22 cellular contexts compared by ENCODE assay signal in the genomic region with DNA sequence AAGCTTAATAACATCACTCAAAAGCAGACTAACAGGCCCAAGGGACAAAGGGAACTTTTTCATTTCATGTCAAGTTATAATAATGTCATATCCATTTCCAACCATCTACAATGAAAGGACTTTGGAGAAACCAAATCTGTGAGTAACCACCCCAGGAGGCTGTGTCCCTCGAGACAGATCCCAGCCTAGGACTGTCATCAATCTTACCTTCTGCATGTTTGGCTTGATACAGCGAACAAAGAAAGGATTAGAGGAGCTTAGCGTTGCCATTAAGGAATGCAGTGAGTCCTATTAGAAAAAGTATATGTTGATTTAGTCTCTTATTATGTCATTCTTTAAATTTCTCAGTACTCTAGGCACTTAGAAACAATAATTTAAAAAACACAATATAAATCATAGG.
DNase-seq lines count a peak whose midpoint lies in the region; ATAC-seq and TF ChIP-seq lines count a peak whose summit lies in the region.
"Had no signal": no experiment of that assay in that cellular context is flagged by ENCODE, and none has a peak within 500 bp of the region (broad histone marks: within the 10 kb centered on the region; RNA-seq: fewer than 3 reads in every experiment).

No MANE protein-coding gene starts in this region.

- H3K9ac ChIP-seq in smooth muscle cell (ENCODE audit: low read depth), result no peak overlapping the region

- H3K36me3 ChIP-seq in smooth muscle cell (ENCODE audit: low read depth), result peaks cover 28% of the 10 kb centered on the region

- H3K4me3 ChIP-seq in smooth muscle cell, result no peak overlapping the region
- H3K4me3 ChIP-seq: skin epidermis, tibial nerve had no signal

- H2AFZ ChIP-seq in smooth muscle cell (ENCODE audit: low read depth), result no peak overlapping the region

- H3K27ac ChIP-seq in smooth muscle cell (ENCODE audit: low read depth) (peak overlapping the region; percentile 42), foreskin keratinocyte (no peak overlapping the region)
- H3K27ac ChIP-seq: epithelial cell of prostate, skin epidermis, tibial nerve had no signal

- H3K27me3 ChIP-seq in smooth muscle cell (ENCODE audit: low read depth), result no peaks in the 10 kb centered on the region
- H3K27me3 ChIP-seq in foreskin keratinocyte, result no peaks in the 10 kb centered on the region
- H3K27me3 ChIP-seq: tibial nerve had no signal

- CTCF ChIA-PET in HEK293T (lab: Yijun Ruan, JAX), result interaction anchor here (0.6 to 0.7 kb wide), 4 partner anchors 10 to 1030 kb away, joined by 3 to 4 read pairs (median 3); no protein-coding TSS in a partner anchor

- H3K4me1 ChIP-seq in smooth muscle cell (ENCODE audit: low read depth) (peaks cover 24% of the 10 kb centered on the region), foreskin keratinocyte (no peaks in the 10 kb centered on the region)
- H3K4me1 ChIP-seq: tibial nerve had no signal

- H3K4me2 ChIP-seq in smooth muscle cell, result no peak overlapping the region

- no peaks in the 10 kb centered on the region for H3K9me3 ChIP-seq in smooth muscle cell (replicated peaks; ENCODE audit: low read depth)
- H3K9me3 ChIP-seq: tibial nerve had no signal

- TF ChIP-seq CTCF in smooth muscle cell (IDR thresholded peaks at IDR 0.05; ENCODE audit: borderline replicate concordance, insufficient read depth, poor library complexity, severe bottlenecking) (no peak), foreskin keratinocyte (conservative IDR thresholded peaks at IDR 0.05) (no peak)

- POLR2A ChIA-PET in HEK293T (lab: Yijun Ruan, JAX), result no interaction called here

- 55% methylated on average over 3 of the region's 3 CpGs for WGBS in smooth muscle cell (ENCODE audit: low lambda C conversion rate)

- ATAC-seq in esophagus mucosa, result peak; percentile 96
- ATAC-seq in foreskin keratinocyte, result no peak

- H4K20me1 ChIP-seq in smooth muscle cell (ENCODE audit: low read depth), result peaks cover 91% of the 10 kb centered on the region

- H3F3A ChIP-seq in smooth muscle cell (ENCODE audit: low read depth), result peaks cover 7% of the 10 kb centered on the region

- peaks cover 6% of the 10 kb centered on the region for H3K79me2 ChIP-seq in smooth muscle cell (ENCODE audit: low read depth)

- DNase-seq in HEK293T (ENCODE audit: extremely low spot score) (no peak), NCI-H82 (lab: John Stamatoyannopoulos, UW) (peak; percentile 93), smooth muscle cell (lab: John Stamatoyannopoulos, UW; ENCODE audit: unreplicated experiment) (no peak), foreskin keratinocyte (no peak), cortex of kidney (lab: John Stamatoyannopoulos, UW) (no peak), NCI-H446 treated with DMSO at 0.1 percent for 48 hours (lab: John Stamatoyannopoulos, UW) (no peak)
- DNase-seq: activated CD4-positive, alpha-beta T cell treated with anti-CD3 and anti-CD28 coated beads, Interleukin-2, amount 10 ng/mL, durations not matched to agents 7 days and 5 days; activated naive CD8-positive, alpha-beta T cell treated with anti-CD3 and anti-CD28 coated beads, Interleukin-2, amount 10 ng/mL, durations not matched to agents 7 days and 5 days; CD4-positive, alpha-beta memory T cell; DMS79; foreskin melanocyte; naive B cell; NCI-H1092; NCI-H2029 treated with DMSO at 0.1 percent for 48 hours; NCI-H510A treated with DMSO at 0.1 percent for 48 hours; posterior cingulate gyrus; stimulated activated CD4-positive, alpha-beta T cell treated with anti-CD3 and anti-CD28 coated beads, Interleukin-2, amount 100 ng/mL, for 48 hours; stimulated activated naive CD4-positive, alpha-beta T cell treated with Interleukin-2 at 50 U/mL for 16 hours had no signal

TF ChIP-seq in HEK293T, 16 proteins besides CTCF, POLR2A, EP300 and RAD21:
- TF ChIP-seq, protein P1, sequence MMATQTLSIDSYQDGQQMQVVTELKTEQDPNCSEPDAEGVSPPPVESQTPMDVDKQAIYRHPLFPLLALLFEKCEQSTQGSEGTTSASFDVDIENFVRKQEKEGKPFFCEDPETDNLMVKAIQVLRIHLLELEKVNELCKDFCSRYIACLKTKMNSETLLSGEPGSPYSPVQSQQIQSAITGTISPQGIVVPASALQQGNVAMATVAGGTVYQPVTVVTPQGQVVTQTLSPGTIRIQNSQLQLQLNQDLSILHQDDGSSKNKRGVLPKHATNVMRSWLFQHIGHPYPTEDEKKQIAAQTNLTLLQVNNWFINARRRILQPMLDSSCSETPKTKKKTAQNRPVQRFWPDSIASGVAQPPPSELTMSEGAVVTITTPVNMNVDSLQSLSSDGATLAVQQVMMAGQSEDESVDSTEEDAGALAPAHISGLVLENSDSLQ (IDR thresholded peaks at IDR 0.05), result peak; percentile 57
- no peak for TF ChIP-seq HDGF (IDR thresholded peaks at IDR 0.05; ENCODE audit: borderline replicate concordance)
